In genomic region chr16:8751481-8752311, GRCh38 we compare ENCODE assay signal across 15 cellular contexts. TPM values are rescaled to one million over a fixed set of nuclear protein-coding genes. Genes with fewer than 3 reads are reported as not detected.
DNase-seq lines count a peak whose midpoint lies in the region; ATAC-seq and TF ChIP-seq lines count a peak whose summit lies in the region.
"Had no signal": no experiment of that assay in that cellular context is flagged by ENCODE, and none has a peak within 500 bp of the region (broad histone marks: within the 10 kb centered on the region; RNA-seq: fewer than 3 reads in every experiment).

No MANE protein-coding gene starts in this region.

- H3K36me3 ChIP-seq in brain microvascular endothelial cell (replicated peaks) (no peaks in the 10 kb centered on the region), kidney epithelial cell (ENCODE audit: control insufficient read depth, insufficient read depth, low read length) (no peaks in the 10 kb centered on the region)

- H3K9me3 Mint-ChIP-seq in effector memory CD8-positive, alpha-beta T cell = no peaks in the 10 kb centered on the region
- H3K9me3 Mint-ChIP-seq: activated T-cell treated with anti-CD3 and anti-CD28 coated beads, Interleukin-2, amount 50 U/mL, for 24 hours; CD8-positive, alpha-beta memory T cell; T-helper 2 cell treated with Interferon-gamma antibody and Interleukin-4, amounts not matched to agents 5 μg/mL and 100 μg/mL, for 36 hours had no signal

- peak; percentile 34 for DNase-seq in AG04449 (ENCODE audit: low read depth, low spot score)
- DNase-seq in HS-27A (ENCODE audit: low read depth) = peak; percentile 19
- peak; percentile 57 for DNase-seq in brain microvascular endothelial cell
- peak; percentile 62 for DNase-seq in kidney epithelial cell (ENCODE audit: low read depth)
- no peak for DNase-seq in activated effector memory CD4-positive, alpha-beta T cell treated with Interleukin-2 at 50 U/mL for 16 hours
- DNase-seq in NAMALWA (ENCODE audit: low spot score) = no peak
- no peak for DNase-seq in effector memory CD8-positive, alpha-beta T cell
- DNase-seq: activated T-cell treated with anti-CD3 and anti-CD28 coated beads, Interleukin-2, amount 50 U/mL, for 24 hours; CD8-positive, alpha-beta memory T cell; dorsolateral prefrontal cortex; mucosa of descending colon; NCI-H524 treated with DMSO at 0.1 percent for 48 hours; stimulated activated CD4-positive, alpha-beta T cell treated with anti-CD3 and anti-CD28 coated beads, Interleukin-2, amount 100 ng/mL, for 24 hours had no signal

- in situ Hi-C loops in brain microvascular endothelial cell (cut with HindIII; ENCODE audit: low pct_ligation_motif_present, low sequenced_read_pairs) = no loop called here

- H3K27me3 Mint-ChIP-seq in effector memory CD8-positive, alpha-beta T cell = no peaks in the 10 kb centered on the region
- H3K27me3 Mint-ChIP-seq: activated T-cell treated with anti-CD3 and anti-CD28 coated beads, Interleukin-2, amount 50 U/mL, for 24 hours; CD8-positive, alpha-beta memory T cell had no signal

- H3K4me3 Mint-ChIP-seq in effector memory CD8-positive, alpha-beta T cell = no peak overlapping the region
- H3K4me3 Mint-ChIP-seq: activated T-cell treated with anti-CD3 and anti-CD28 coated beads, Interleukin-2, amount 50 U/mL, for 24 hours; CD8-positive, alpha-beta memory T cell; T-helper 2 cell treated with Interferon-gamma antibody and Interleukin-4, amounts not matched to agents 5 μg/mL and 100 μg/mL, for 36 hours had no signal

- H3K27ac ChIP-seq in brain microvascular endothelial cell = no peak overlapping the region
- H3K27ac ChIP-seq: dorsolateral prefrontal cortex had no signal

- H3K4me3 ChIP-seq in AG04449 (ENCODE audit: low read depth, low read length) (no peak overlapping the region), brain microvascular endothelial cell (ENCODE audit: low read depth, low read length) (no peak overlapping the region), kidney epithelial cell (ENCODE audit: low read depth, low read length) (no peak overlapping the region)
- H3K4me3 ChIP-seq: dorsolateral prefrontal cortex, mucosa of descending colon had no signal

- H3K4me1 Mint-ChIP-seq in effector memory CD8-positive, alpha-beta T cell (ENCODE audit: low read depth in 2 of 2) = no peaks in the 10 kb centered on the region
- H3K4me1 Mint-ChIP-seq: CD8-positive, alpha-beta memory T cell had no signal

- no peaks in the 10 kb centered on the region for H3K27me3 ChIP-seq in brain microvascular endothelial cell (replicated peaks)
- H3K27me3 ChIP-seq in kidney epithelial cell (ENCODE audit: control insufficient read depth, insufficient read depth, low read length) = no peaks in the 10 kb centered on the region
- H3K27me3 ChIP-seq: dorsolateral prefrontal cortex had no signal

- POLR2A ChIA-PET in AG04449 (lab: Yijun Ruan, JAX) = no interaction called here

- peaks cover 8% of the 10 kb centered on the region for H3K36me3 Mint-ChIP-seq in effector memory CD8-positive, alpha-beta T cell (ENCODE audit: insufficient read depth)

- no peak for ATAC-seq in GM18867 (IDR thresholded peaks at IDR 0.05; ENCODE audit: unreplicated experiment)
- no peak for ATAC-seq in effector memory CD8-positive, alpha-beta T cell (replicated peaks)
- ATAC-seq: mucosa of descending colon had no signal

- CTCF ChIA-PET in AG04449 (lab: Yijun Ruan, JAX) = interaction anchor here (1.5 kb wide), 1 partner anchor 53 kb away, joined by 3 read pairs; no protein-coding TSS in a partner anchor

- TF ChIP-seq CTCF in AG04449 (IDR thresholded peaks at IDR 0.05; ENCODE audit: insufficient read depth, low read length, missing control alignments) (no peak), brain microvascular endothelial cell (IDR thresholded peaks at IDR 0.05; ENCODE audit: low read depth, low read length, missing control alignments) (no peak), kidney epithelial cell (IDR thresholded peaks at IDR 0.05; ENCODE audit: insufficient read depth, low read length, poor library complexity, severe bottlenecking) (no peak)

- no peak overlapping the region for H3K27ac Mint-ChIP-seq in effector memory CD8-positive, alpha-beta T cell
- H3K27ac Mint-ChIP-seq: activated T-cell treated with anti-CD3 and anti-CD28 coated beads, Interleukin-2, amount 50 U/mL, for 24 hours; CD8-positive, alpha-beta memory T cell; T-helper 2 cell treated with Interferon-gamma antibody and Interleukin-4, amounts not matched to agents 5 μg/mL and 100 μg/mL, for 36 hours had no signal

RNA-seq across cellular contexts. Expression of gene TMEM186, which starts 45.7 kb away (rescaled TPM):
- 9.4 and 10.9 TPM in 2 replicates for total RNA-seq in kidney epithelial cell

RNA-seq across cellular contexts. Expression of gene PMM2, which starts 45.9 kb away (rescaled TPM):
- total RNA-seq in kidney epithelial cell = 29.9 and 31.1 TPM in 2 replicates

Comparison
In these comparisons a context has a peak if more than half of its experiments do, and no peak if none do; other contexts are left out.
1. DNase-seq: peak in AG04449 (single experiment), HS-27A (single experiment), brain microvascular endothelial cell (single experiment) and kidney epithelial cell (single experiment); none in activated effector memory CD4-positive, alpha-beta T cell treated with Interleukin-2 at 50 U/mL for 16 hours (single experiment), NAMALWA (single experiment) and effector memory CD8-positive, alpha-beta T cell (0 of 3).